31 cellular contexts compared by ENCODE assay signal in the genomic region with DNA sequence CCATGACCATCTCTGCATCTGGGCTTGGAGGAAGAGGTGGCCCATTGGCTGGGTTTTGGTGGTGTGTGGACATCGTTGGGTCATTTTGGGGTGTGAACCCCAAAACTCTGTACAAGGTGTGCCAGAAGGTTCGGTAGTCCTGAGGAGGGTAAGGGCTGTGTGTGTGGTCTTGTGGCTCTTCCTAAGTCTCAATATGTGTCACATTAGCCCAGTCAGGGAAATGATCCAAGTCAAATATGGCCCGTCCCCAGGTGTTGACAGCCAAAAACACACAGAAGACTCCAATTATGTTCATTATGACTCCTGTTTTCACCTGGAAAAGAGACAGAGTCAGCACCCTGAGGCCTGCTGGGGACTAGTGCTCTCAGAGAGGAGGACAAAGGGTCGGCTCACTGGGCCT. TPM values are rescaled to one million over a fixed set of nuclear protein-coding genes. Genes with fewer than 3 reads are reported as not detected.
"Had no signal": no experiment of that assay in that cellular context is flagged by ENCODE, and none has a peak within 500 bp of the region (broad histone marks: within the 10 kb centered on the region; RNA-seq: fewer than 3 reads in every experiment).

No MANE protein-coding gene starts in this region.

- H3K27ac ChIP-seq: brain microvascular endothelial cell, PC-9 had no signal

- DNase-seq: activated CD4-positive, alpha-beta T cell treated with anti-CD3 and anti-CD28 coated beads, Interleukin-2, amount 10 ng/mL, durations not matched to agents 24 days and 14 days; activated CD4-positive, alpha-beta T cell treated with anti-CD3 and anti-CD28 coated beads, Interleukin-2, amount 50 U/mL, for 4 hours; activated CD8-positive, alpha-beta T cell treated with anti-CD3 and anti-CD28 coated beads for 36 hours; activated effector memory CD4-positive, alpha-beta T cell treated with anti-CD3 and anti-CD28 coated beads, Interleukin-2, amount 50 U/mL, for 16 hours; activated naive CD4-positive, alpha-beta T cell; activated naive CD4-positive, alpha-beta T cell treated with anti-CD3 and anti-CD28 coated beads, Interleukin-2, amount 50 U/mL, for 16 hours; activated naive CD8-positive, alpha-beta T cell treated with anti-CD3 and anti-CD28 coated beads for 36 hours; activated T-cell treated with anti-CD3 and anti-CD28 coated beads, Interleukin-2, amount 50 U/mL, for 1 hour; activated T-cell treated with anti-CD3 and anti-CD28 coated beads, Interleukin-2, amount 50 U/mL, for 72 hours; amniotic stem cell; aorta; brain microvascular endothelial cell; central memory CD4-positive, alpha-beta T cell; IMR-90; NCI-H1436 treated with DMSO at 0.1 percent for 48 hours; NCI-H187 treated with DMSO at 0.1 percent for 48 hours; NCI-H345; NCI-H526; Right ventricle myocardium superior; T1000 had no signal

- H3K27me3 ChIP-seq: brain microvascular endothelial cell had no signal

- ATAC-seq: activated CD8-positive, alpha-beta T cell treated with anti-CD3 and anti-CD28 coated beads for 36 hours; activated T-cell treated with anti-CD3 and anti-CD28 coated beads, Interleukin-2, amount 50 U/mL, for 72 hours; activated T-helper 17 cell treated with anti-CD3 and anti-CD28 coated beads, Interleukin-2, amount 50 U/mL, for 72 hours; K562 had no signal

- H3K4me2 ChIP-seq: PC-9 had no signal

- H3K4me3 ChIP-seq: K562, PC-9 had no signal

- H2AFZ ChIP-seq: PC-9 had no signal

- H3K36me3 ChIP-seq: brain microvascular endothelial cell had no signal

- FAIRE-seq: colon, K562, RCC 7860 had no signal

RNA-seq across cellular contexts. Expression of a gene that starts 27.1 kb away (rescaled TPM):
- total RNA-seq: activated CD4-positive, alpha-beta T cell treated with anti-CD3 and anti-CD28 coated beads, Interleukin-2, amount 10 ng/mL, durations not matched to agents 24 days and 14 days; activated CD8-positive, alpha-beta memory T cell treated with anti-CD3 and anti-CD28 coated beads for 36 hours; activated CD8-positive, alpha-beta T cell treated with anti-CD3 and anti-CD28 coated beads for 36 hours; activated naive CD8-positive, alpha-beta T cell treated with anti-CD3 and anti-CD28 coated beads for 36 hours; activated T-helper 17 cell treated with anti-CD3 and anti-CD28 coated beads, Interleukin-2, amount 50 U/mL, for 72 hours; IMR-90; MCF 10A; NCI-H460; OCI-LY7; Right ventricle myocardium superior; T-helper 1 cell treated with Interleukin-12 subunit alpha and Interleukin-12 subunit beta and Interleukin-4 antibody, amounts not matched to agents 30 ng/mL and 1 ng/mL, for 36 hours; T-helper 2 cell treated with Interferon-gamma antibody and Interleukin-4, amounts not matched to agents 100 ng/mL and 5 ng/mL, for 36 hours had no signal
- polyA plus RNA-seq: aorta, IMR-90, K562 had no signal
